11 cellular contexts compared by ENCODE assay signal in the genomic region with DNA sequence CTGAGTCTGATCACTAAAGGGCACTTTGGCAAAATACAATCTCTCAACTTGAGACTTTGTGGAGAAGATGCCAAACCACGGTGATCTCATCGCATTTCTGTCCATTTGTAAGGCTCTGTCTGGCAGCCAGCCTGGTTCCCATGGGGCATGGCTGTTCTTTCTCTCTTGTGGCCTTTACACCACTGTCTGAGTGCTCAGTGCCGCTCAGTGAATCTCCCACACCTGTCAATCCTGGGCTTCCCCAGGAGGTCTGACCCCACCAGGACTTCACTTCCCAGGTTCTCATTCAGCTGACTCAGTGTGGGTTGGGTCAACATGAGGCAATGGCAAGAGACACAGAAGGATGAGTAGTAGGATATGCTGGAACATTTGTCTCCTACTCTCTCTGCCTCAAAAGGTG.
DNase-seq lines count a peak whose midpoint lies in the region; TF ChIP-seq lines count a peak whose summit lies in the region.
"Had no signal": no experiment of that assay in that cellular context is flagged by ENCODE, and none has a peak within 500 bp of the region (broad histone marks: within the 10 kb centered on the region; RNA-seq: fewer than 3 reads in every experiment).

No MANE protein-coding gene starts in this region.

- DNase-seq in AG20443 (ENCODE audit: low spot score) = peak; percentile 83
- peak; percentile 75 for DNase-seq in HFFc6
- peak; percentile 95 for DNase-seq in astrocyte of the spinal cord (ENCODE audit: low read depth, low spot score)
- peak; percentile 75 for DNase-seq in mesenchymal stem cell
- DNase-seq in cerebellum (ENCODE audit: low spot score) = no peak
- no peak for DNase-seq in progenitor cell of endocrine pancreas (ENCODE audit: low spot score, unreplicated experiment)
- no peak for DNase-seq in activated naive CD4-positive, alpha-beta T cell (lab: John Stamatoyannopoulos, UW)
- DNase-seq in RKO (ENCODE audit: low spot score) = no peak
- DNase-seq: NCI-H1436, transverse colon had no signal

- H3K9me3 Mint-ChIP-seq in HFFc6 (no peaks in the 10 kb centered on the region), progenitor cell of endocrine pancreas (ENCODE audit: low read depth) (no peaks in the 10 kb centered on the region)
- H3K9me3 Mint-ChIP-seq: memory B cell had no signal

- no peak overlapping the region for H2AK5ac ChIP-seq in mesenchymal stem cell (ENCODE audit: low read length, severe bottlenecking)

- H3K36me3 ChIP-seq in mesenchymal stem cell (ENCODE audit: control insufficient read depth in 1 of 2, insufficient read depth in 2 of 2, low read depth in 1 of 2, low read length in 2 of 2) = no peaks in the 10 kb centered on the region
- H3K36me3 ChIP-seq: transverse colon had no signal

- no peak overlapping the region for H4K91ac ChIP-seq in mesenchymal stem cell (ENCODE audit: low read length)

- H3K4me3 Mint-ChIP-seq in HFFc6 = no peak overlapping the region
- no peak overlapping the region for H3K4me3 Mint-ChIP-seq in progenitor cell of endocrine pancreas (ENCODE audit: low read depth)
- H3K4me3 Mint-ChIP-seq: memory B cell had no signal

- H3K23ac ChIP-seq in mesenchymal stem cell (ENCODE audit: low read length in 2 of 2) = no peak overlapping the region

- H3K4me3 ChIP-seq in astrocyte of the spinal cord (ENCODE audit: low read depth, low read length) = no peak overlapping the region
- no peak overlapping the region for H3K4me3 ChIP-seq in mesenchymal stem cell (ENCODE audit: insufficient read depth in 1 of 2, low read depth in 1 of 2, low read length in 2 of 2)
- H3K4me3 ChIP-seq: transverse colon had no signal

- H2BK5ac ChIP-seq in mesenchymal stem cell (ENCODE audit: low read depth, low read length, poor library complexity, severe bottlenecking) = no peak overlapping the region

- no peak overlapping the region for H3K4ac ChIP-seq in mesenchymal stem cell (ENCODE audit: low read depth in 1 of 2, low read length in 2 of 2)

- H3K27me3 Mint-ChIP-seq in HFFc6 (ENCODE audit: insufficient read depth) (peaks cover 2% of the 10 kb centered on the region), progenitor cell of endocrine pancreas (peaks cover 7% of the 10 kb centered on the region)
- H3K27me3 Mint-ChIP-seq: memory B cell had no signal

- H3K18ac ChIP-seq in mesenchymal stem cell (ENCODE audit: low read depth in 1 of 2, low read length in 2 of 2) = no peak overlapping the region

- in situ Hi-C loops in astrocyte of the spinal cord (cut with HindIII; ENCODE audit: low sequenced_read_pairs) = no loop called here

- no peaks in the 10 kb centered on the region for H3K79me1 ChIP-seq in mesenchymal stem cell (replicated peaks; ENCODE audit: low read length, poor library complexity, severe bottlenecking)

- H3K27ac ChIP-seq in mesenchymal stem cell (ENCODE audit: low read length, poor library complexity, severe bottlenecking) = no peak overlapping the region
- H3K27ac ChIP-seq: transverse colon had no signal

- H3K27me3 ChIP-seq in mesenchymal stem cell (ENCODE audit: control insufficient read depth in 1 of 2, insufficient read depth in 1 of 2, low read length in 2 of 2) = peaks cover 0 to 3% of the 10 kb centered on the region in 2 experiments
- H3K27me3 ChIP-seq: transverse colon had no signal

- H3K4me1 ChIP-seq in mesenchymal stem cell (ENCODE audit: control insufficient read depth, insufficient read depth, low read depth, low read length) = peaks cover 5% of the 10 kb centered on the region
- H3K4me1 ChIP-seq: transverse colon had no signal

- H3K4me2 ChIP-seq in mesenchymal stem cell (ENCODE audit: low read length, poor library complexity, severe bottlenecking) = no peak overlapping the region

- no peak overlapping the region for H3K14ac ChIP-seq in mesenchymal stem cell (ENCODE audit: low read length in 2 of 2)

- no peak overlapping the region for H4K8ac ChIP-seq in mesenchymal stem cell (ENCODE audit: low read length)

- H2AFZ ChIP-seq in mesenchymal stem cell (ENCODE audit: low read depth, low read length) = no peak overlapping the region

- H3K9ac ChIP-seq in mesenchymal stem cell (ENCODE audit: low read length) = no peak overlapping the region

- H2BK120ac ChIP-seq in mesenchymal stem cell (ENCODE audit: low read depth, low read length) = no peak overlapping the region

- 95% methylated on average over 2 of the region's 3 CpGs for WGBS in mesenchymal stem cell

- H3K4me1 Mint-ChIP-seq in HFFc6 (ENCODE audit: low read depth) (peaks cover 15% of the 10 kb centered on the region), progenitor cell of endocrine pancreas (ENCODE audit: low read depth) (no peaks in the 10 kb centered on the region)

- TF ChIP-seq CTCF in HFFc6 (IDR thresholded peaks at IDR 0.05) (no peak), astrocyte of the spinal cord (IDR thresholded peaks at IDR 0.05; ENCODE audit: low read depth, low read length) (no peak), progenitor cell of endocrine pancreas (IDR thresholded peaks at IDR 0.05; ENCODE audit: unreplicated experiment) (no peak)

- no peaks in the 10 kb centered on the region for H3K9me3 ChIP-seq in mesenchymal stem cell (ENCODE audit: control insufficient read depth, low read length)
- H3K9me3 ChIP-seq: transverse colon had no signal

- H3K36me3 Mint-ChIP-seq in HFFc6 (ENCODE audit: low read depth) (no peaks in the 10 kb centered on the region), progenitor cell of endocrine pancreas (ENCODE audit: insufficient read depth) (no peaks in the 10 kb centered on the region)
- H3K36me3 Mint-ChIP-seq: memory B cell had no signal

- H3K27ac Mint-ChIP-seq in HFFc6 (peak overlapping the region; percentile 44; the same call in 1 of the 2 replicates), progenitor cell of endocrine pancreas (no peak overlapping the region)
- H3K27ac Mint-ChIP-seq: memory B cell had no signal

- no peak overlapping the region for H2BK12ac ChIP-seq in mesenchymal stem cell (ENCODE audit: low read length in 2 of 2)

- no peak overlapping the region for H2BK15ac ChIP-seq in mesenchymal stem cell (ENCODE audit: low read depth, poor library complexity, severe bottlenecking)

Comparison
In these comparisons a context has a peak if more than half of its experiments do, and no peak if none do; other contexts are left out.
1. DNase-seq: peak in AG20443 (single experiment), HFFc6 (single experiment), astrocyte of the spinal cord (single experiment) and mesenchymal stem cell (single experiment); none in cerebellum (single experiment), progenitor cell of endocrine pancreas (single experiment), activated naive CD4-positive, alpha-beta T cell (0 of 4) and RKO (single experiment).